1 cellular context compared by ENCODE assay signal in genomic region chr7:55365680-55366460, GRCh38.
TF ChIP-seq lines count a peak whose summit lies in the region.

No MANE protein-coding gene starts in this region.

TF ChIP-seq in GM23338, 12 proteins besides CTCF, POLR2A, EP300 and RAD21 (continued from another document):
- no peak for TF ChIP-seq ZNF462 (CRISPR knock-in tag; IDR thresholded peaks at IDR 0.05)
- TF ChIP-seq ZNF331 (CRISPR knock-in tag; IDR thresholded peaks at IDR 0.05; ENCODE audit: low read depth): no peak
- TF ChIP-seq EZH2 (IDR thresholded peaks at IDR 0.05; ENCODE audit: low read depth, unreplicated experiment): no peak
- no peak for TF ChIP-seq ZNF114 (CRISPR knock-in tag; IDR thresholded peaks at IDR 0.05)
- no peak for TF ChIP-seq STAT1 (IDR thresholded peaks at IDR 0.05; ENCODE audit: unreplicated experiment)
- TF ChIP-seq ETS1 (IDR thresholded peaks at IDR 0.05): 0 out of 2 replicates have a peak, but pooled peaks have one; percentile 34
- TF ChIP-seq REST (IDR thresholded peaks at IDR 0.05; ENCODE audit: unreplicated experiment): no peak
